In the genomic region with DNA sequence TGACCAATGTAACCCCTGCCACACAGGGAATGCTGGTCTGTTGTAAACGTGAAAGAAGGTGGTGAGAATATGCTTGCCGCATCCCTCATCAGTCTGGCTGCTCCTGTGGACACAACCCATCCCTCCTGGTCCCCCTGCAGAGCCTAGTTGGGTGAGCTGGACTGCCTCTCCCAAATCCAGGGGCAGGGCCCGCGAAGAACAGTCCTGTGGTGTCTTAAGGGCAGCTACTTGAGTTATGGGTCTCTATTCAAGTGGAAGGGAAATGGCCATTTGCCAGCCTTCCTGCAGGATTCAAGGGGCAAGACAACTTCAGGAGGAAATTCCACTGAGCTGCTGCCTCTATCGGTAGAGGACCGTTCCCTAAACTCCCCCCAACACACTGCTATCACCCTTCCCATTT, we compare ENCODE assay signal across 16 cellular contexts.
"Had no signal": no experiment of that assay in that cellular context is flagged by ENCODE, and none has a peak within 500 bp of the region (broad histone marks: within the 10 kb centered on the region; RNA-seq: fewer than 3 reads in every experiment).

No MANE protein-coding gene starts in this region.

- H3K36me3 ChIP-seq: colonic mucosa, tibial artery, vagina had no signal

- H3K27me3 ChIP-seq: colonic mucosa, heart left ventricle, tibial artery, vagina had no signal

- ATAC-seq: activated CD8-positive, alpha-beta T cell treated with anti-CD3 and anti-CD28 coated beads, Interleukin-2, amount 10 ng/mL, durations not matched to agents 7 days and 5 days had no signal

- H3K27ac ChIP-seq: colonic mucosa, heart left ventricle, tibial artery, vagina, VCaP had no signal

- H3K4me1 ChIP-seq: colonic mucosa had no signal

- FAIRE-seq: bronchial epithelial cell, frontal cortex, keratinocyte, small intestine had no signal

- H3K9me3 ChIP-seq: colonic mucosa, heart left ventricle, tibial artery, vagina had no signal

- H3K4me3 ChIP-seq: colonic mucosa, heart left ventricle, tibial artery, vagina had no signal

- DNase-seq: activated CD4-positive, alpha-beta T cell treated with anti-CD3 and anti-CD28 coated beads for 4 hours; activated CD8-positive, alpha-beta memory T cell treated with anti-CD3 and anti-CD28 coated beads, Interleukin-2, amount 50 U/mL, for 48 hours; activated CD8-positive, alpha-beta T cell treated with anti-CD3 and anti-CD28 coated beads, Interleukin-2, amount 10 ng/mL, durations not matched to agents 7 days and 5 days; activated naive CD4-positive, alpha-beta T cell treated with anti-CD3 and anti-CD28 coated beads, Interleukin-2, amount 10 ng/mL, durations not matched to agents 7 days and 5 days; amniotic stem cell; colonic mucosa; mesendoderm; small intestine; T1000; tibial artery had no signal
